Comparison of ENCODE assay signal across 9 cellular contexts in the genomic region with DNA sequence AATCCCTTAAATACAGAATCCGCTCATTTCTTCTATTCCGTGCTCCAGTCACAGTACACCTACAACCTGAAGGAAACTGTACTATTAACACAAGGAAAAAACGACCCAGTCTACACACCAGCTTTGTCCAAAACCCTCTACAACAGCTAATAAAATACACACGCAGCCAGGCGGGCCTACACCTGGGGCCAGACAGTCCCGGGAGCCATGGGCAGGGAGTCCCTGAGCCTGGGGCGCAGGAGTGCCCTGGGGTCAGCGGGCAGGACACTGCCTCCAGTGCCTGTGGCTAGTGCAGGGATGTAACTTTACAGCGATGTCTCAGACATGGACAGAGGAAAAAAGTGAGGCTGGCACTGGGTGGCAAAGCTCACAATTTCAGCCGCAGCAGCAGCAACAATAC. TPM values are rescaled to one million over a fixed set of nuclear protein-coding genes. Genes with fewer than 3 reads are reported as not detected.
DNase-seq lines count a peak whose midpoint lies in the region; ATAC-seq and TF ChIP-seq lines count a peak whose summit lies in the region.
"Had no signal": no experiment of that assay in that cellular context is flagged by ENCODE, and none has a peak within 500 bp of the region (broad histone marks: within the 10 kb centered on the region; RNA-seq: fewer than 3 reads in every experiment).

No MANE protein-coding gene starts in this region.

- H3K27me3 Mint-ChIP-seq in activated CD4-positive, alpha-beta T cell treated with anti-CD3 and anti-CD28 coated beads, Interleukin-2, amount 10 ng/mL, durations not matched to agents 24 days and 14 days = no peaks in the 10 kb centered on the region
- no peaks in the 10 kb centered on the region for H3K27me3 Mint-ChIP-seq in effector memory CD8-positive, alpha-beta T cell

- H3K36me3 ChIP-seq in PC-3 (ENCODE audit: low read depth, low read length) = no peaks in the 10 kb centered on the region
- peaks cover 22 to 26% of the 10 kb centered on the region in 2 experiments for H3K36me3 ChIP-seq in trophoblast cell (ENCODE audit: control insufficient read depth in 1 of 2, insufficient read depth in 2 of 2, low read length in 2 of 2)

- H4K91ac ChIP-seq in trophoblast cell (ENCODE audit: low read depth, low read length) = no peak overlapping the region

- CTCF ChIA-PET in PC-3 (lab: Charles Lee) = no interaction called here

- no TSS peak for BruUV-seq in PC-3 (replicated peaks; lab: Mats Ljungman, UMichigan)

- no peaks in the 10 kb centered on the region for H3K9me3 ChIP-seq in PC-3 (ENCODE audit: low read length)
- peaks cover 2% of the 10 kb centered on the region for H3K9me3 ChIP-seq in trophoblast cell (ENCODE audit: insufficient read depth, low read depth, low read length)

- no peaks in the 10 kb centered on the region for H3K9me2 ChIP-seq in PC-3 (replicated peaks; ENCODE audit: low read length)

- no peak overlapping the region for H4K8ac ChIP-seq in trophoblast cell (ENCODE audit: low read depth, low read length)

- H2BK120ac ChIP-seq in trophoblast cell (ENCODE audit: insufficient read depth, low read length, poor library complexity) = no peak overlapping the region

- H3K4me1 ChIP-seq in PC-3 (ENCODE audit: insufficient read depth, low read length) (peaks cover 13% of the 10 kb centered on the region), trophoblast cell (ENCODE audit: control insufficient read depth in 1 of 2, insufficient read depth in 2 of 2, low read length in 2 of 2) (peaks cover 9 to 15% of the 10 kb centered on the region in 2 experiments)

- intact Hi-C loops in activated CD4-positive, alpha-beta T cell treated with anti-CD3 and anti-CD28 coated beads, Interleukin-2, amount 10 ng/mL, durations not matched to agents 24 days and 14 days (cut with micrococcal nuclease) = no loop called here
- intact Hi-C loops in PC-3 (cut with micrococcal nuclease) = no loop called here

- H3K4me1 Mint-ChIP-seq in activated CD4-positive, alpha-beta T cell treated with anti-CD3 and anti-CD28 coated beads, Interleukin-2, amount 10 ng/mL, durations not matched to agents 24 days and 14 days = peaks cover 13% of the 10 kb centered on the region
- peaks cover 17 to 18% of the 10 kb centered on the region in 2 donors for H3K4me1 Mint-ChIP-seq in effector memory CD8-positive, alpha-beta T cell (ENCODE audit: low read depth in 2 of 2)

- no peak overlapping the region for H3K14ac ChIP-seq in trophoblast cell (ENCODE audit: low read length)

- DNase-seq in activated CD4-positive, alpha-beta T cell treated with anti-CD3 and anti-CD28 coated beads, Interleukin-2, amount 10 ng/mL, durations not matched to agents 24 days and 14 days = no peak
- DNase-seq in activated CD4-positive, alpha-beta T cell treated with anti-CD3 and anti-CD28 coated beads for 48 hours = no peak
- no peak for DNase-seq in PC-3
- DNase-seq in effector memory CD8-positive, alpha-beta T cell = no peak
- DNase-seq in trophoblast cell = no peak
- DNase-seq in GM10266 (ENCODE audit: extremely low spot score) = no peak
- no peak for DNase-seq in amygdala (lab: John Stamatoyannopoulos, UW)
- DNase-seq: SIG-M5 had no signal

- H3K23ac ChIP-seq in trophoblast cell (ENCODE audit: low read length) = no peak overlapping the region

- H3K9me3 Mint-ChIP-seq in activated CD4-positive, alpha-beta T cell treated with anti-CD3 and anti-CD28 coated beads, Interleukin-2, amount 10 ng/mL, durations not matched to agents 24 days and 14 days = no peaks in the 10 kb centered on the region
- H3K9me3 Mint-ChIP-seq in effector memory CD8-positive, alpha-beta T cell = no peaks in the 10 kb centered on the region

- H3K27ac Mint-ChIP-seq in activated CD4-positive, alpha-beta T cell treated with anti-CD3 and anti-CD28 coated beads, Interleukin-2, amount 10 ng/mL, durations not matched to agents 24 days and 14 days = peak overlapping the region; percentile 82
- H3K27ac Mint-ChIP-seq in effector memory CD8-positive, alpha-beta T cell = peak overlapping the region; percentile 62 to 85

- peaks cover 4% of the 10 kb centered on the region; the same call in 1 of the 2 replicates for H4K20me1 ChIP-seq in PC-3 (ENCODE audit: low read length)

- H3K27ac ChIP-seq in PC-3 (ENCODE audit: low read length) (no peak overlapping the region), trophoblast cell (ENCODE audit: low read depth, low read length) (no peak overlapping the region)

- peaks cover 10% of the 10 kb centered on the region for H3K79me1 ChIP-seq in trophoblast cell (ENCODE audit: low read length)

- no peak overlapping the region for H4K12ac ChIP-seq in trophoblast cell (ENCODE audit: low read depth, low read length)

- H3K9ac ChIP-seq in PC-3 (ENCODE audit: low read length) (no peak overlapping the region), trophoblast cell (ENCODE audit: low read length) (no peak overlapping the region)

- no CpG with 5 or more reads among the region's 10 CpGs for WGBS in trophoblast cell (ENCODE audit: extremely low coverage, insufficient coverage, insufficient read length)

- H2BK12ac ChIP-seq in trophoblast cell (ENCODE audit: low read length) = no peak overlapping the region

- peaks cover 42% of the 10 kb centered on the region for H3K79me2 ChIP-seq in PC-3 (ENCODE audit: low read length)
- H3K79me2 ChIP-seq in trophoblast cell (ENCODE audit: control insufficient read depth, insufficient read depth, low read length, poor library complexity) = peaks cover 17% of the 10 kb centered on the region

- TF ChIP-seq CTCF in PC-3 (conservative IDR thresholded peaks at IDR 0.05; ENCODE audit: low read depth, low read length) = no peak
- no peak for TF ChIP-seq CTCF in GM10266 (IDR thresholded peaks at IDR 0.05; ENCODE audit: control insufficient read depth, insufficient read depth, low read depth, missing control alignments)

- ATAC-seq in PC-3 (no peak), HG02763 (IDR thresholded peaks at IDR 0.05; ENCODE audit: unreplicated experiment) (no peak)
- ATAC-seq in effector memory CD8-positive, alpha-beta T cell (replicated peaks) = no peak

- H3F3A ChIP-seq in PC-3 (ENCODE audit: low read length, unreplicated experiment) = no peaks in the 10 kb centered on the region

- peak overlapping the region; percentile 80 for H3K4me3 Mint-ChIP-seq in activated CD4-positive, alpha-beta T cell treated with anti-CD3 and anti-CD28 coated beads, Interleukin-2, amount 10 ng/mL, durations not matched to agents 24 days and 14 days
- peak overlapping the region; percentile 83 to 86 for H3K4me3 Mint-ChIP-seq in effector memory CD8-positive, alpha-beta T cell

- no peak overlapping the region for H2AK5ac ChIP-seq in trophoblast cell (ENCODE audit: low read length)

- H3K4me3 ChIP-seq in PC-3 (ENCODE audit: low read length) (peak overlapping the region; percentile 67), trophoblast cell (ENCODE audit: low read depth, low read length) (no peak overlapping the region)

- peaks cover 12% of the 10 kb centered on the region for H3K36me3 Mint-ChIP-seq in activated CD4-positive, alpha-beta T cell treated with anti-CD3 and anti-CD28 coated beads, Interleukin-2, amount 10 ng/mL, durations not matched to agents 24 days and 14 days (ENCODE audit: low read depth)
- peaks cover 47% of the 10 kb centered on the region for H3K36me3 Mint-ChIP-seq in effector memory CD8-positive, alpha-beta T cell (ENCODE audit: insufficient read depth)

- no peaks in the 10 kb centered on the region for H3K27me3 ChIP-seq in PC-3 (ENCODE audit: low read length)
- H3K27me3 ChIP-seq in trophoblast cell (ENCODE audit: insufficient read depth, low read length) = no peaks in the 10 kb centered on the region

- no peak overlapping the region for H3K4ac ChIP-seq in trophoblast cell (ENCODE audit: low read depth, low read length)

- POLR2A ChIA-PET in PC-3 (lab: Charles Lee; ENCODE audit: unreplicated experiment) = no interaction called here

- H2AFZ ChIP-seq in PC-3 (ENCODE audit: low read length) (peak overlapping the region; percentile 27; the same call in 1 of the 2 replicates), trophoblast cell (ENCODE audit: insufficient read depth, low read length, poor library complexity) (no peak overlapping the region)

- no peak overlapping the region for H3K18ac ChIP-seq in trophoblast cell (ENCODE audit: low read length)

- H3K4me2 ChIP-seq in PC-3 (ENCODE audit: low read length) (peak overlapping the region; percentile 87), trophoblast cell (ENCODE audit: low read length) (peak overlapping the region; percentile 79)

- no peak overlapping the region for H2BK5ac ChIP-seq in trophoblast cell (ENCODE audit: low read depth, low read length, poor library complexity)

RNA-seq across cellular contexts. Expression of a gene that starts 28.5 kb away (rescaled TPM):
- total RNA-seq in activated CD4-positive, alpha-beta T cell treated with anti-CD3 and anti-CD28 coated beads, Interleukin-2, amount 10 ng/mL, durations not matched to agents 24 days and 14 days = 23.3 and 23.9 TPM in 2 replicates
- total RNA-seq in PC-3 (2014; rRNA removed) = 36.0 and 36.3 TPM in 2 replicates
- polyA plus RNA-seq in trophoblast cell (2013) = 23.8 and 24.6 TPM in 2 replicates

RNA-seq across cellular contexts. Expression of a gene that starts 28.5 kb away (rescaled TPM):
- total RNA-seq in activated CD4-positive, alpha-beta T cell treated with anti-CD3 and anti-CD28 coated beads, Interleukin-2, amount 10 ng/mL, durations not matched to agents 24 days and 14 days = 81.5 and 88.2 TPM in 2 replicates
- total RNA-seq in PC-3 (2014; rRNA removed) = 117 and 142 TPM in 2 replicates
- 34.9 and 35.3 TPM in 2 replicates for polyA plus RNA-seq in trophoblast cell (2013)

RNA-seq across cellular contexts. Expression of a gene that starts 34.3 kb away (rescaled TPM):
- 38.4 and 43.9 TPM in 2 replicates for total RNA-seq in activated CD4-positive, alpha-beta T cell treated with anti-CD3 and anti-CD28 coated beads, Interleukin-2, amount 10 ng/mL, durations not matched to agents 24 days and 14 days
- 18.8 and 33.9 TPM in 2 replicates for total RNA-seq in PC-3 (2014; rRNA removed)
- polyA plus RNA-seq in trophoblast cell (2013) = 24.9 and 25.4 TPM in 2 replicates

RNA-seq across cellular contexts. Expression of a gene that starts 40.4 kb away (rescaled TPM):
- total RNA-seq in activated CD4-positive, alpha-beta T cell treated with anti-CD3 and anti-CD28 coated beads, Interleukin-2, amount 10 ng/mL, durations not matched to agents 24 days and 14 days = 22.3 and 24.6 TPM in 2 replicates
- total RNA-seq in PC-3 (2014; rRNA removed) = 27.0 and 33.2 TPM in 2 replicates
- polyA plus RNA-seq in trophoblast cell (2013) = 17.1 and 17.3 TPM in 2 replicates

RNA-seq across cellular contexts. Expression of a gene that starts 46.8 kb away (rescaled TPM):
- 0.30 TPM in 1 of 2 replicates, not detected in the other for total RNA-seq in activated CD4-positive, alpha-beta T cell treated with anti-CD3 and anti-CD28 coated beads, Interleukin-2, amount 10 ng/mL, durations not matched to agents 24 days and 14 days
- total RNA-seq in PC-3 (2014; rRNA removed) = 13.1 and 18.2 TPM in 2 replicates
- polyA plus RNA-seq in trophoblast cell (2013) = 2.1 and 2.5 TPM in 2 replicates
